Comparison of ENCODE assay signal across 9 cellular contexts in the genomic region with DNA sequence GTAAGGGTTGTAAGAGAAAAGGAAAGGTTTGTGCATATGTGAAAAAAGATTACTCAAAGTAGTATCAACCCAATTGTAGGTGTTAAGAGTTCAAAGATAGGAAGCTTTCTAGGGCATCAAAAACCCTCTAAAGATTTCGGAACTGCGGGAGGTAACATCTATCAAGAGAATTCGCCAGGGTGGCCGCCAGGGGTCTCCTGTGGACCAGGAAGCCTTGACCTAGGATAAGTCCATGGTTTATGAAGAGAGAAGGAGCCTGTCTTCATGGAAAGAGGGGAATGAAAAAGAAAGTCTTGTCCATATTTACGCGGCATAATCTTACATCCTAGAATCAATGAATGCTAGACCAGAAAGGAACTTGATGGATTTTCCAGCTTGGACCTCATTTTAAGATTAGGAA.
DNase-seq lines count a peak whose midpoint lies in the region; ATAC-seq, FAIRE-seq and TF ChIP-seq lines count a peak whose summit lies in the region.
"Had no signal": no experiment of that assay in that cellular context is flagged by ENCODE, and none has a peak within 500 bp of the region (broad histone marks: within the 10 kb centered on the region; RNA-seq: fewer than 3 reads in every experiment).

No MANE protein-coding gene starts in this region.

- CTCF ChIA-PET in A549 (lab: Yijun Ruan, JAX) = interaction anchor here (0.6 to 1.9 kb wide), 27 partner anchors 8 to 1797 kb away, joined by 3 to 8 read pairs (median 3); no protein-coding TSS in a partner anchor

- H3K4me1 ChIP-seq in A549 (no peaks in the 10 kb centered on the region), KMS-11 (ENCODE audit: low read depth, poor library complexity, severe bottlenecking) (peaks cover 14% of the 10 kb centered on the region)

- intact Hi-C loops in Right ventricle myocardium superior (cut with DNase I) = loop anchor here (10.0 kb wide), 1 partner anchor 370 kb away; no protein-coding TSS in a partner anchor

- H3K36me3 ChIP-seq in KMS-11 (ENCODE audit: insufficient read depth) = no peaks in the 10 kb centered on the region

- no peak overlapping the region for H3K27ac ChIP-seq in A549
- no peak overlapping the region for H3K27ac ChIP-seq in KMS-11
- H3K27ac ChIP-seq in VCaP = no peak overlapping the region
- H3K27ac ChIP-seq: epithelial cell of prostate had no signal

- H3K4me2 ChIP-seq in A549 (no peak overlapping the region), KMS-11 (no peak overlapping the region)

- H3K27me3 ChIP-seq in KMS-11 (ENCODE audit: insufficient read depth, low read depth) = no peaks in the 10 kb centered on the region

- H3K79me2 ChIP-seq in KMS-11 (ENCODE audit: insufficient read depth, low read depth) = no peaks in the 10 kb centered on the region

- POLR2A ChIA-PET in A549 (lab: Yijun Ruan, JAX) = no interaction called here

- TF ChIP-seq EP300 in A549 (IDR thresholded peaks at IDR 0.05) = no peak

- H3K4me3 ChIP-seq in A549 (no peak overlapping the region), KMS-11 (IDR thresholded peaks at IDR 0.05; ENCODE audit: insufficient read depth, low read depth, low read length) (no peak overlapping the region), skeletal muscle cell (ENCODE audit: low read depth, low read length) (no peak overlapping the region)

- DNase-seq in A549 (ENCODE audit: low read depth in 1 of 2, low spot score in 1 of 2) (peak; percentile 43 to 74), Right ventricle myocardium superior (peak; percentile 68), skeletal muscle cell (ENCODE audit: low read depth) (peak; percentile 9), NCI-H2227 (lab: John Stamatoyannopoulos, UW; ENCODE audit: unreplicated experiment) (no peak)

- ATAC-seq in A549 = peak; percentile 91 to 96
- ATAC-seq in GM18508 (IDR thresholded peaks at IDR 0.05; ENCODE audit: insufficient read depth, unreplicated experiment) = peak; percentile 44
- peak; percentile 49 for ATAC-seq in Right ventricle myocardium superior (ENCODE audit: poor library complexity)
- ATAC-seq in HG03457 (IDR thresholded peaks at IDR 0.05; ENCODE audit: unreplicated experiment) = no peak

- 12% methylated on average over 6 of the region's 6 CpGs for WGBS in A549 (ENCODE audit: missing lambda C conversion rate)

- no peak for TF ChIP-seq POLR2A in A549 (IDR thresholded peaks at IDR 0.05; ENCODE audit: low read length)

- H3K9ac ChIP-seq in KMS-11 = no peak overlapping the region

- H4K20me1 ChIP-seq in KMS-11 (ENCODE audit: insufficient read depth) = no peaks in the 10 kb centered on the region

- TF ChIP-seq RAD21 in A549 (conservative IDR thresholded peaks at IDR 0.05 in 1 of 2, IDR thresholded peaks at IDR 0.05 in 1 of 2) = peak; percentile 86 to 88

- H3K9me3 ChIP-seq in A549 = no peaks in the 10 kb centered on the region

- no peak overlapping the region for H2AFZ ChIP-seq in KMS-11 (ENCODE audit: low read depth)

- FAIRE-seq in A549 (lab: Jason Lieb, UNC) = peak; percentile 32

- TF ChIP-seq CTCF in A549 (IDR thresholded peaks at IDR 0.05) (peak; percentile 87), KMS-11 (conservative IDR thresholded peaks at IDR 0.05; ENCODE audit: low read depth, low read length) (0 out of 2 replicates have a peak, but pooled peaks have one; percentile 19), VCaP (conservative IDR thresholded peaks at IDR 0.05) (peak; percentile 83)

TF ChIP-seq in A549, 52 proteins besides CTCF, POLR2A, EP300 and RAD21:
- TF ChIP-seq FOSB (CRISPR knock-in tag; IDR thresholded peaks at IDR 0.05) = no peak
- peak; percentile 88 for TF ChIP-seq SMC3 (IDR thresholded peaks at IDR 0.05)

Comparison
In these comparisons a context has a peak if more than half of its experiments do, and no peak if none do; other contexts are left out.
1. CTCF ChIP-seq: peak in every context shown above with its lines; median percentile 87 in A549; 83 in VCaP; 19 in KMS-11.